ENCODE assay signal across 9 cellular contexts in genomic region chr10:75502838-75503237, GRCh38.
"Had no signal": no experiment of that assay in that cellular context is flagged by ENCODE, and none has a peak within 500 bp of the region (broad histone marks: within the 10 kb centered on the region; RNA-seq: fewer than 3 reads in every experiment).

No MANE protein-coding gene starts in this region.

- H3K27ac Mint-ChIP-seq: GM23338, H9, HFFc6 had no signal

- H3K27ac ChIP-seq: GM23248 had no signal

- DNase-seq: GM23248, GOT3, H7, H9, HCEC 1CT, HFFc6 had no signal

- ATAC-seq: GM23338, HCT116 had no signal

- H3K9me3 Mint-ChIP-seq: GM23338, HFFc6 had no signal

- H3K4me3 Mint-ChIP-seq: GM23338, H9, HFFc6 had no signal

- H3K4me1 ChIP-seq: HAP-1 had no signal

- H3K4me3 ChIP-seq: GM23248, GM23338, HAP-1 had no signal

- H3K9me3 ChIP-seq: HAP-1 had no signal

- H3K36me3 ChIP-seq: HAP-1 had no signal

- H3K4me1 Mint-ChIP-seq: H9 had no signal
